ENCODE assay signal across 22 cellular contexts in the genomic region with DNA sequence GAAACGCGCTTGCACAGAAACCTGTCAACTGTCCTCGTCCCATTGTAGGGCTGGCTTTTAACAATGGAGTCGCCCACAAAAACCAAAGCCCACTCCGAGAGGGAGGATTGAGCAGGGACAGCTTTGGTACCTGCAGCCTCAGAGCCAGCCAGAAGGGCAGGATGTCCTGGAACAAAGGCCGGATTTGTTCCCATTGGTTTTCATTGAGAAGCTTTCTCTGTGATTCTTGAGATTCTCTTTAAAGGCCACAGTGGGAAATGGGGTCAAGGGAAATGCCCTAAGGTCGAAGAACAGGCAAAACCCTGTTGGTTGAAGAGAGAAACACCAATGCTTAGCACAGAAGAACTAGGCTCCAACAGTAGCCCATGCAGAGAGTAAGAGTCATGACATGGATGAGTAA.
"Had no signal": no experiment of that assay in that cellular context is flagged by ENCODE, and none has a peak within 500 bp of the region (broad histone marks: within the 10 kb centered on the region; RNA-seq: fewer than 3 reads in every experiment).

No MANE protein-coding gene starts in this region.

- H3K4me3 ChIP-seq: esophagus squamous epithelium, gastroesophageal sphincter, ovary, right atrium auricular region, suprapubic skin, thyroid gland had no signal

- H3K36me3 ChIP-seq: esophagus squamous epithelium, gastroesophageal sphincter, ovary, right atrium auricular region, suprapubic skin, thyroid gland had no signal

- ATAC-seq: gastroesophageal sphincter; left colon; left ventricle myocardium superior; stimulated activated effector memory CD8-positive, alpha-beta T cell treated with anti-CD3 and anti-CD28 coated beads, Interleukin-12 subunit alpha, Interleukin-12 subunit beta, amount 100 ng/mL, for 72 hours; stimulated activated naive CD8-positive, alpha-beta T cell treated with anti-CD3 and anti-CD28 coated beads, Interleukin-15, Interleukin-2, amounts not matched to agents 100 U/mL and 50 U/mL, for 24 hours had no signal

- H3K9me3 Mint-ChIP-seq: naive B cell; nephron; stimulated activated effector memory CD8-positive, alpha-beta T cell treated with anti-CD3 and anti-CD28 coated beads, Interleukin-12 subunit alpha, Interleukin-12 subunit beta, amount 100 ng/mL, for 72 hours; type B pancreatic cell had no signal

- DNase-seq: effector memory CD4-positive, alpha-beta T cell; esophagus squamous epithelium; foreskin fibroblast; head of caudate nucleus; hippocampal formation; left colon; left ventricle myocardium superior; mesendoderm; naive B cell; nucleus accumbens; small intestine; stimulated activated CD4-positive, alpha-beta T cell treated with anti-CD3 and anti-CD28 coated beads, Interleukin-4, amount 100 ng/mL, for 1 hour; stimulated activated CD8-positive, alpha-beta memory T cell treated with anti-CD3 and anti-CD28 coated beads, Interleukin-4, amount 100 ng/mL, for 48 hours; stimulated activated naive CD8-positive, alpha-beta T cell treated with anti-CD3 and anti-CD28 coated beads, Interleukin-15, Interleukin-2, amounts not matched to agents 100 U/mL and 50 U/mL, for 24 hours; thyroid gland had no signal

- H3K4me1 ChIP-seq: thyroid gland had no signal

- H3K36me3 Mint-ChIP-seq: naive B cell; stimulated activated effector memory CD8-positive, alpha-beta T cell treated with anti-CD3 and anti-CD28 coated beads, Interleukin-12 subunit alpha, Interleukin-12 subunit beta, amount 100 ng/mL, for 72 hours; type B pancreatic cell had no signal

- H3K27ac Mint-ChIP-seq: nephron, type B pancreatic cell had no signal

- H3K27me3 ChIP-seq: ovary, right atrium auricular region, thyroid gland had no signal

- H3K27ac ChIP-seq: esophagus squamous epithelium, gastroesophageal sphincter, ovary, right atrium auricular region, suprapubic skin, thyroid gland had no signal

- H3K9me3 ChIP-seq: esophagus squamous epithelium, gastroesophageal sphincter, ovary, right atrium auricular region, suprapubic skin, thyroid gland had no signal

- H3K4me3 Mint-ChIP-seq: nephron; stimulated activated effector memory CD8-positive, alpha-beta T cell treated with anti-CD3 and anti-CD28 coated beads, Interleukin-12 subunit alpha, Interleukin-12 subunit beta, amount 100 ng/mL, for 72 hours; type B pancreatic cell had no signal
